ENCODE assay signal across 1 cellular context in genomic region chr3:117644203-117644602, GRCh38.
TF ChIP-seq lines count a peak whose summit lies in the region.

No MANE protein-coding gene starts in this region.

TF ChIP-seq in K562, 482 proteins besides CTCF, POLR2A, EP300 and RAD21 (continued from another document):
- TF ChIP-seq ELK3 (CRISPR knock-in tag; IDR thresholded peaks at IDR 0.05) (no peak), C11orf30 (IDR thresholded peaks at IDR 0.05; ENCODE audit: low read depth) (peak; percentile 26; the same call in 1 of the 2 replicates), MAFG (tag; conservative IDR thresholded peaks at IDR 0.05) (peak; percentile 60), ZNF280A (IDR thresholded peaks at IDR 0.05; ENCODE audit: low read depth, partially characterized antibody) (no peak), ESRRA (IDR thresholded peaks at IDR 0.05; ENCODE audit: borderline replicate concordance, low read depth) (no peak), ZBTB49 (CRISPR knock-in tag; IDR thresholded peaks at IDR 0.05; ENCODE audit: borderline replicate concordance) (no peak)
